In genomic region chr3:49406571-49407565, GRCh38 we compare ENCODE assay signal across 1 cellular context.
A peak's percentile ranks its signal among the peaks of the same experiment; 100 is the strongest.
TF ChIP-seq lines count a peak whose summit lies in the region.

No MANE protein-coding gene starts in this region.

TF ChIP-seq in GM12878, 131 proteins besides CTCF, POLR2A, EP300 and RAD21:
- TF ChIP-seq KAT2A (conservative IDR thresholded peaks at IDR 0.05; ENCODE audit: control insufficient read depth, low read depth, low read length) (no peak), SKIL (IDR thresholded peaks at IDR 0.05; ENCODE audit: low read depth, poor library complexity, severe bottlenecking) (no peak), STAT1 (conservative IDR thresholded peaks at IDR 0.05) (no peak), BCLAF1 (IDR thresholded peaks at IDR 0.05) (no peak), BCL3 (IDR thresholded peaks at IDR 0.05; ENCODE audit: borderline replicate concordance, insufficient read depth, low read depth, low read length, poor library complexity, severe bottlenecking) (no peak), NR2F1 (conservative IDR thresholded peaks at IDR 0.05) (peak; percentile 67; the same call in 1 of the 2 replicates)
